18 cellular contexts compared by ENCODE assay signal in genomic region chr6:86412063-86412462, GRCh38.
DNase-seq lines count a peak whose midpoint lies in the region; ATAC-seq and TF ChIP-seq lines count a peak whose summit lies in the region.
"Had no signal": no experiment of that assay in that cellular context is flagged by ENCODE, and none has a peak within 500 bp of the region (broad histone marks: within the 10 kb centered on the region; RNA-seq: fewer than 3 reads in every experiment).

No MANE protein-coding gene starts in this region.

- POLR2A ChIA-PET in MCF 10A (lab: Yijun Ruan, JAX), result interaction anchor here (0.6 kb wide), 1 partner anchor 67 kb away, joined by 3 read pairs; no protein-coding TSS in a partner anchor

- no peak overlapping the region for H3K27ac Mint-ChIP-seq in MCF 10A (ENCODE audit: low read depth, unreplicated experiment)
- H3K27ac Mint-ChIP-seq: B cell; CD4-positive, alpha-beta T cell; CD8-positive, alpha-beta T cell had no signal

- H4K20me1 ChIP-seq in mammary epithelial cell (ENCODE audit: insufficient read depth, low read length), result no peaks in the 10 kb centered on the region
- H4K20me1 ChIP-seq: BLaER1 treated with 17β-estradiol and CSF1 and Interleukin-3, amounts not matched to agents 10 nM and 100 nM had no signal

- WGBS in mammary epithelial cell (ENCODE audit: low coverage, missing lambda C conversion rate), result 85% methylated on average over 2 of the region's 2 CpGs

- DNase-seq in MCF 10A (ENCODE audit: unreplicated experiment) (peak; percentile 18), mammary epithelial cell (no peak), epithelial cell of esophagus (ENCODE audit: low read depth) (peak; percentile 37), putamen (ENCODE audit: low spot score) (peak; percentile 15), NCI-H446 (lab: John Stamatoyannopoulos, UW) (no peak)
- DNase-seq: AML-193; Caco-2; Calu3; CD4-positive, alpha-beta T cell; CD8-positive, alpha-beta T cell; DMS79 treated with DMSO at 0.1 percent for 48 hours; GF-D8 had no signal

- no peak for TF ChIP-seq CTCF in MCF 10A (IDR thresholded peaks at IDR 0.05; ENCODE audit: unreplicated experiment)
- no peak for TF ChIP-seq CTCF in mammary epithelial cell (conservative IDR thresholded peaks at IDR 0.05 in 1 of 2, IDR thresholded peaks at IDR 0.05 in 1 of 2; ENCODE audit: extremely low read depth in 1 of 2, insufficient read depth in 1 of 2, low read depth in 1 of 2, low read length in 2 of 2)
- TF ChIP-seq CTCF in epithelial cell of esophagus (IDR thresholded peaks at IDR 0.05; ENCODE audit: insufficient read depth, low read depth, low read length, missing control alignments), result no peak

- H3K36me3 Mint-ChIP-seq in MCF 10A (ENCODE audit: insufficient read depth, unreplicated experiment), result peaks cover 7% of the 10 kb centered on the region
- H3K36me3 Mint-ChIP-seq: CD8-positive, alpha-beta T cell had no signal

- BruUV-seq in MCF 10A (replicated peaks; lab: Mats Ljungman, UMichigan) (no TSS peak), mammary epithelial cell (replicated peaks; lab: Mats Ljungman, UMichigan) (no TSS peak)

- no peak for ATAC-seq in GM18858 (IDR thresholded peaks at IDR 0.05; ENCODE audit: unreplicated experiment)
- ATAC-seq: A549; CD8-positive, alpha-beta T cell had no signal

- CTCF ChIA-PET in MCF 10A (lab: Yijun Ruan, JAX), result interaction anchor here (0.7 kb wide), 1 partner anchor 48 kb away, joined by 3 read pairs; no protein-coding TSS in a partner anchor
- CTCF ChIA-PET in mammary epithelial cell (lab: Charles Lee; ENCODE audit: low non-redundant PET), result no interaction called here

- H3K27ac ChIP-seq in mammary epithelial cell (ENCODE audit: insufficient read depth, low read depth, low read length), result no peak overlapping the region
- H3K27ac ChIP-seq: 22Rv1; A549; BLaER1 treated with 17β-estradiol and CSF1 and Interleukin-3, amounts not matched to agents 10 nM and 100 nM; C4-2B had no signal

- H2AFZ ChIP-seq in mammary epithelial cell (ENCODE audit: low read depth, low read length), result no peak overlapping the region

- no peak overlapping the region for H3K4me3 Mint-ChIP-seq in MCF 10A (ENCODE audit: unreplicated experiment)
- H3K4me3 Mint-ChIP-seq: B cell; CD4-positive, alpha-beta T cell; CD8-positive, alpha-beta T cell had no signal

- H3K9me3 Mint-ChIP-seq in MCF 10A (ENCODE audit: unreplicated experiment), result peaks cover 26% of the 10 kb centered on the region
- H3K9me3 Mint-ChIP-seq: CD8-positive, alpha-beta T cell had no signal

- H3K79me2 ChIP-seq in mammary epithelial cell (ENCODE audit: insufficient read depth, low read length), result no peaks in the 10 kb centered on the region

- H3K4me2 ChIP-seq in mammary epithelial cell (ENCODE audit: insufficient read depth, low read depth, low read length), result no peak overlapping the region
- H3K4me2 ChIP-seq: A549; BLaER1 treated with 17β-estradiol and CSF1 and Interleukin-3, amounts not matched to agents 10 nM and 100 nM had no signal

- no peaks in the 10 kb centered on the region for H3K4me1 ChIP-seq in mammary epithelial cell (ENCODE audit: insufficient read depth, low read length)
- H3K4me1 ChIP-seq: A549; BLaER1 treated with 17β-estradiol and CSF1 and Interleukin-3, amounts not matched to agents 10 nM and 100 nM; Caco-2 had no signal

- intact Hi-C loops in MCF 10A (cut with micrococcal nuclease) (no loop called here), mammary epithelial cell (cut with micrococcal nuclease) (no loop called here)

- H3K27me3 ChIP-seq in mammary epithelial cell (ENCODE audit: insufficient read depth, low read length), result no peaks in the 10 kb centered on the region
- H3K27me3 ChIP-seq: BLaER1 treated with 17β-estradiol and CSF1 and Interleukin-3, amounts not matched to agents 10 nM and 100 nM had no signal

- no peak overlapping the region for H3K9ac ChIP-seq in mammary epithelial cell (ENCODE audit: insufficient read depth, low read length)
- H3K9ac ChIP-seq: BLaER1 treated with 17β-estradiol and CSF1 and Interleukin-3, amounts not matched to agents 10 nM and 100 nM had no signal

- H3K36me3 ChIP-seq in mammary epithelial cell (ENCODE audit: insufficient read depth, low read length), result no peaks in the 10 kb centered on the region
- H3K36me3 ChIP-seq: BLaER1 treated with 17β-estradiol and CSF1 and Interleukin-3, amounts not matched to agents 10 nM and 100 nM had no signal

- peaks cover 3% of the 10 kb centered on the region for H3K9me3 ChIP-seq in mammary epithelial cell (replicated peaks; ENCODE audit: insufficient read depth, low read length)
- H3K9me3 ChIP-seq: A549; BLaER1 treated with 17β-estradiol and CSF1 and Interleukin-3, amounts not matched to agents 10 nM and 100 nM; Caco-2 had no signal

- H3K4me1 Mint-ChIP-seq in MCF 10A (ENCODE audit: insufficient read depth, unreplicated experiment), result peaks cover 5% of the 10 kb centered on the region
- H3K4me1 Mint-ChIP-seq: B cell had no signal

- H3K4me3 ChIP-seq in mammary epithelial cell (replicated peaks in 1 of 3; ENCODE audit: insufficient read depth in 1 of 3, low read depth in 2 of 3, low read length in 3 of 3) (no peak overlapping the region), epithelial cell of esophagus (ENCODE audit: low read length) (no peak overlapping the region)
- H3K4me3 ChIP-seq: A549; BLaER1 treated with 17β-estradiol and CSF1 and Interleukin-3, amounts not matched to agents 10 nM and 100 nM had no signal

- dilution Hi-C loops in mammary epithelial cell (cut with HindIII; ENCODE audit: low sequenced_read_pairs), result no loop called here

- in situ Hi-C loops in mammary epithelial cell (cut with MboI; ENCODE audit: low sequenced_read_pairs in 2 of 2), result no loop called here

- H3K27me3 Mint-ChIP-seq in MCF 10A (ENCODE audit: insufficient read depth, unreplicated experiment), result peaks cover 9% of the 10 kb centered on the region
- H3K27me3 Mint-ChIP-seq: B cell; CD4-positive, alpha-beta T cell had no signal

Comparison
In these comparisons a context has a peak if more than half of its experiments do, and no peak if none do; other contexts are left out.
1. DNase-seq: peak in MCF 10A (single experiment), epithelial cell of esophagus (single experiment) and putamen (single experiment); none in mammary epithelial cell (single experiment) and NCI-H446 (0 of 2).